Comparison of ENCODE assay signal across 38 cellular contexts in genomic region chr4:35897808-35898207, GRCh38.
"Had no signal": no experiment of that assay in that cellular context is flagged by ENCODE, and none has a peak within 500 bp of the region (broad histone marks: within the 10 kb centered on the region; RNA-seq: fewer than 3 reads in every experiment).

No MANE protein-coding gene starts in this region.

- H3K4me1 ChIP-seq: adrenal gland, ascending aorta, breast epithelium had no signal

- DNase-seq: activated effector memory CD4-positive, alpha-beta T cell treated with anti-CD3 and anti-CD28 coated beads, Interleukin-2, amount 50 U/mL, for 16 hours; activated effector memory CD4-positive, alpha-beta T cell treated with Interleukin-2 at 50 U/mL for 16 hours; activated gamma-delta T cell; activated gamma-delta T cell treated with Interleukin-2 at 50 U/mL for 16 hours; activated naive CD4-positive, alpha-beta T cell; activated naive CD4-positive, alpha-beta T cell treated with anti-CD3 and anti-CD28 coated beads for 36 hours; activated naive CD4-positive, alpha-beta T cell treated with anti-CD3 and anti-CD28 coated beads, Interleukin-2, amount 10 ng/mL, durations not matched to agents 7 days and 5 days; activated naive CD4-positive, alpha-beta T cell treated with anti-CD3 and anti-CD28 coated beads, Interleukin-2, amount 50 U/mL, for 16 hours; activated naive CD4-positive, alpha-beta T cell treated with Interleukin-2 at 50 U/mL for 16 hours; activated naive CD8-positive, alpha-beta T cell treated with anti-CD3 and anti-CD28 coated beads for 36 hours; activated naive CD8-positive, alpha-beta T cell treated with anti-CD3 and anti-CD28 coated beads, Interleukin-2, amount 10 ng/mL, durations not matched to agents 7 days and 5 days; activated naive CD8-positive, alpha-beta T cell treated with anti-CD3 and anti-CD28 coated beads, Interleukin-2, amount 50 U/mL, for 24 hours; activated T-cell treated with anti-CD3 and anti-CD28 coated beads, Interleukin-2, amount 50 U/mL, for 24 hours; activated T-cell treated with anti-CD3 and anti-CD28 coated beads, Interleukin-2, amount 50 U/mL, for 4 hours; activated T-cell treated with anti-CD3 and anti-CD28 coated beads, Interleukin-2, amount 50 U/mL, for 48 hours; activated T-cell treated with anti-CD3 and anti-CD28 coated beads, Interleukin-2, amount 50 U/mL, for 72 hours; adrenal gland; amniotic stem cell; amygdala; anterior cingulate cortex; aorta; body of pancreas; brain microvascular endothelial cell; caudate nucleus; central memory CD4-positive, alpha-beta T cell; cerebellar nuclear complex had no signal

- H3K36me3 ChIP-seq: adrenal gland, ascending aorta, brain microvascular endothelial cell, breast epithelium, cardiac muscle cell had no signal

- H3K4me3 ChIP-seq: adrenal gland, ascending aorta, body of pancreas, breast epithelium, cardiac muscle cell had no signal

- H3K27me3 ChIP-seq: adrenal gland, ascending aorta, body of pancreas, brain microvascular endothelial cell, breast epithelium, cardiac muscle cell had no signal

- H3K27ac ChIP-seq: adrenal gland, ascending aorta, body of pancreas, brain microvascular endothelial cell, breast epithelium, cardiac muscle cell had no signal

- H3K4me1 Mint-ChIP-seq: activated naive CD4-positive, alpha-beta T cell treated with anti-CD3 and anti-CD28 coated beads, Interleukin-2, amount 10 ng/mL, durations not matched to agents 7 days and 5 days; activated naive CD4-positive, alpha-beta T cell treated with anti-CD3 and anti-CD28 coated beads, Interleukin-2, amount 50 U/mL, for 24 hours; activated naive CD8-positive, alpha-beta T cell treated with anti-CD3 and anti-CD28 coated beads for 36 hours; activated naive CD8-positive, alpha-beta T cell treated with anti-CD3 and anti-CD28 coated beads, Interleukin-2, amount 10 ng/mL, durations not matched to agents 7 days and 5 days; activated naive CD8-positive, alpha-beta T cell treated with anti-CD3 and anti-CD28 coated beads, Interleukin-2, amount 50 U/mL, for 24 hours; activated T-helper 17 cell treated with anti-CD3 and anti-CD28 coated beads, Interleukin-2, amount 50 U/mL, for 72 hours; brain; central memory CD8-positive, alpha-beta T cell had no signal

- H3K9me3 ChIP-seq: adrenal gland, ascending aorta, body of pancreas, breast epithelium had no signal

- H3K36me3 Mint-ChIP-seq: activated naive CD4-positive, alpha-beta T cell treated with anti-CD3 and anti-CD28 coated beads, Interleukin-2, amount 10 ng/mL, durations not matched to agents 7 days and 5 days; activated naive CD4-positive, alpha-beta T cell treated with anti-CD3 and anti-CD28 coated beads, Interleukin-2, amount 50 U/mL, for 24 hours; activated naive CD8-positive, alpha-beta T cell; activated naive CD8-positive, alpha-beta T cell treated with anti-CD3 and anti-CD28 coated beads for 36 hours; activated naive CD8-positive, alpha-beta T cell treated with anti-CD3 and anti-CD28 coated beads, Interleukin-2, amount 10 ng/mL, durations not matched to agents 7 days and 5 days; brain had no signal

- FAIRE-seq: bronchial epithelial cell had no signal

- H3K4me3 Mint-ChIP-seq: activated naive CD4-positive, alpha-beta T cell treated with anti-CD3 and anti-CD28 coated beads for 36 hours; activated naive CD4-positive, alpha-beta T cell treated with anti-CD3 and anti-CD28 coated beads, Interleukin-2, amount 10 ng/mL, durations not matched to agents 7 days and 5 days; activated naive CD4-positive, alpha-beta T cell treated with anti-CD3 and anti-CD28 coated beads, Interleukin-2, amount 50 U/mL, for 24 hours; activated naive CD8-positive, alpha-beta T cell; activated naive CD8-positive, alpha-beta T cell treated with anti-CD3 and anti-CD28 coated beads for 36 hours; activated naive CD8-positive, alpha-beta T cell treated with anti-CD3 and anti-CD28 coated beads, Interleukin-2, amount 10 ng/mL, durations not matched to agents 7 days and 5 days; activated naive CD8-positive, alpha-beta T cell treated with anti-CD3 and anti-CD28 coated beads, Interleukin-2, amount 50 U/mL, for 24 hours; activated T-cell treated with anti-CD3 and anti-CD28 coated beads, Interleukin-2, amount 50 U/mL, for 24 hours; activated T-cell treated with anti-CD3 and anti-CD28 coated beads, Interleukin-2, amount 50 U/mL, for 4 hours; activated T-cell treated with anti-CD3 and anti-CD28 coated beads, Interleukin-2, amount 50 U/mL, for 72 hours; activated T-helper 1 cell treated with anti-CD3 and anti-CD28 coated beads, Interleukin-12 subunit alpha, Interleukin-12 subunit beta, Interleukin-2, Interleukin-4 antibody, amounts not matched to agents 30 ng/mL and 10 ng/mL and 1 ng/mL, durations not matched to agents 14 hours and 24 hours and 36 hours; activated T-helper 17 cell treated with anti-CD3 and anti-CD28 coated beads, Interleukin-2, amount 50 U/mL, for 72 hours; brain; central memory CD8-positive, alpha-beta T cell had no signal

- H3K27ac Mint-ChIP-seq: activated naive CD4-positive, alpha-beta T cell treated with anti-CD3 and anti-CD28 coated beads for 36 hours; activated naive CD4-positive, alpha-beta T cell treated with anti-CD3 and anti-CD28 coated beads, Interleukin-2, amount 10 ng/mL, durations not matched to agents 7 days and 5 days; activated naive CD4-positive, alpha-beta T cell treated with anti-CD3 and anti-CD28 coated beads, Interleukin-2, amount 50 U/mL, for 24 hours; activated naive CD4-positive, alpha-beta T cell treated with anti-CD3 and anti-CD28 coated beads, Interleukin-2, amount 50 U/mL, for 72 hours; activated naive CD8-positive, alpha-beta T cell; activated naive CD8-positive, alpha-beta T cell treated with anti-CD3 and anti-CD28 coated beads for 36 hours; activated naive CD8-positive, alpha-beta T cell treated with anti-CD3 and anti-CD28 coated beads, Interleukin-2, amount 10 ng/mL, durations not matched to agents 7 days and 5 days; activated naive CD8-positive, alpha-beta T cell treated with anti-CD3 and anti-CD28 coated beads, Interleukin-2, amount 50 U/mL, for 24 hours; activated T-cell treated with anti-CD3 and anti-CD28 coated beads, Interleukin-2, amount 50 U/mL, for 24 hours; activated T-cell treated with anti-CD3 and anti-CD28 coated beads, Interleukin-2, amount 50 U/mL, for 72 hours; activated T-helper 1 cell treated with anti-CD3 and anti-CD28 coated beads, Interleukin-12 subunit alpha, Interleukin-12 subunit beta, Interleukin-2, Interleukin-4 antibody, amounts not matched to agents 30 ng/mL and 10 ng/mL and 1 ng/mL, durations not matched to agents 14 hours and 24 hours and 36 hours; activated T-helper 17 cell treated with anti-CD3 and anti-CD28 coated beads, Interleukin-2, amount 50 U/mL, for 72 hours; activated T-helper 2 cell treated with anti-CD3 and anti-CD28 coated beads, Interferon-gamma antibody, Interleukin-2, Interleukin-4, amounts not matched to agents 10 μg/mL and 5 μg/mL and 100 μg/mL, durations not matched to agents 14 hours and 24 hours and 36 hours; brain had no signal

- ATAC-seq: activated naive CD4-positive, alpha-beta T cell treated with anti-CD3 and anti-CD28 coated beads, Interleukin-2, amount 50 U/mL, for 72 hours; activated naive CD8-positive, alpha-beta T cell treated with anti-CD3 and anti-CD28 coated beads, Interleukin-2, amount 50 U/mL, for 24 hours; activated T-cell treated with anti-CD3 and anti-CD28 coated beads, Interleukin-2, amount 50 U/mL, for 4 hours; activated T-cell treated with anti-CD3 and anti-CD28 coated beads, Interleukin-2, amount 50 U/mL, for 72 hours; activated T-helper 17 cell treated with anti-CD3 and anti-CD28 coated beads, Interleukin-2, amount 50 U/mL, for 72 hours; body of pancreas had no signal

- H3K9me3 Mint-ChIP-seq: activated naive CD4-positive, alpha-beta T cell treated with anti-CD3 and anti-CD28 coated beads for 36 hours; activated naive CD4-positive, alpha-beta T cell treated with anti-CD3 and anti-CD28 coated beads, Interleukin-2, amount 50 U/mL, for 72 hours; activated naive CD8-positive, alpha-beta T cell treated with anti-CD3 and anti-CD28 coated beads for 36 hours; activated naive CD8-positive, alpha-beta T cell treated with anti-CD3 and anti-CD28 coated beads, Interleukin-2, amount 10 ng/mL, durations not matched to agents 7 days and 5 days; activated naive CD8-positive, alpha-beta T cell treated with anti-CD3 and anti-CD28 coated beads, Interleukin-2, amount 50 U/mL, for 24 hours; activated T-cell treated with anti-CD3 and anti-CD28 coated beads, Interleukin-2, amount 50 U/mL, for 24 hours; activated T-cell treated with anti-CD3 and anti-CD28 coated beads, Interleukin-2, amount 50 U/mL, for 4 hours; activated T-helper 1 cell treated with anti-CD3 and anti-CD28 coated beads, Interleukin-12 subunit alpha, Interleukin-12 subunit beta, Interleukin-2, Interleukin-4 antibody, amounts not matched to agents 30 ng/mL and 10 ng/mL and 1 ng/mL, durations not matched to agents 14 hours and 24 hours and 36 hours; activated T-helper 17 cell treated with anti-CD3 and anti-CD28 coated beads, Interleukin-2, amount 50 U/mL, for 72 hours; activated T-helper 2 cell treated with anti-CD3 and anti-CD28 coated beads, Interferon-gamma antibody, Interleukin-2, Interleukin-4, amounts not matched to agents 10 μg/mL and 5 μg/mL and 100 μg/mL, durations not matched to agents 14 hours and 24 hours and 36 hours; central memory CD8-positive, alpha-beta T cell had no signal
